ENCODE assay signal across 12 cellular contexts in genomic region chr3:156552973-156553372, GRCh38. TPM values are rescaled to one million over a fixed set of nuclear protein-coding genes. Genes with fewer than 3 reads are reported as not detected.
DNase-seq lines count a peak whose midpoint lies in the region; ATAC-seq and TF ChIP-seq lines count a peak whose summit lies in the region.
"Had no signal": no experiment of that assay in that cellular context is flagged by ENCODE, and none has a peak within 500 bp of the region (broad histone marks: within the 10 kb centered on the region; RNA-seq: fewer than 3 reads in every experiment).

No MANE protein-coding gene starts in this region.

- CTCF ChIA-PET in activated CD8-positive, alpha-beta memory T cell treated with anti-CD3 and anti-CD28 coated beads, Interleukin-2, amount 10 ng/mL, durations not matched to agents 7 days and 5 days (lab: Charles Lee), result interaction anchor here (0.9 to 3.7 kb wide), 4 partner anchors 12 to 578 kb away, joined by 3 to 53 read pairs (median 10); partner anchors contain the start of gene TIPARP

- H3K4me3 Mint-ChIP-seq in activated CD8-positive, alpha-beta memory T cell treated with anti-CD3 and anti-CD28 coated beads, Interleukin-2, amount 10 ng/mL, durations not matched to agents 7 days and 5 days, result peak overlapping the region; percentile 94

- peaks cover 45% of the 10 kb centered on the region for H3K4me1 Mint-ChIP-seq in activated CD8-positive, alpha-beta memory T cell treated with anti-CD3 and anti-CD28 coated beads, Interleukin-2, amount 10 ng/mL, durations not matched to agents 7 days and 5 days

- H3K36me3 ChIP-seq in RWPE2 (ENCODE audit: low read depth) (peaks cover 59% of the 10 kb centered on the region), sigmoid colon (peaks cover 0 to 30% (median 0%) of the 10 kb centered on the region in 4 donors)

- no peak for TF ChIP-seq CTCF in RWPE2 (IDR thresholded peaks at IDR 0.05; ENCODE audit: poor library complexity, severe bottlenecking)
- TF ChIP-seq CTCF in epithelial cell of proximal tubule (conservative IDR thresholded peaks at IDR 0.05; ENCODE audit: low read depth, low read length), result no peak
- no peak for TF ChIP-seq CTCF in sigmoid colon (IDR thresholded peaks at IDR 0.05)

- intact Hi-C loops in sigmoid colon (cut with DNase I), result no loop called here

- H3K9me3 ChIP-seq in RWPE2 (ENCODE audit: severe bottlenecking), result no peaks in the 10 kb centered on the region
- no peaks in the 10 kb centered on the region for H3K9me3 ChIP-seq in sigmoid colon

- H3K27ac ChIP-seq in RWPE2 (ENCODE audit: poor library complexity, severe bottlenecking) (peak overlapping the region; percentile 93), sigmoid colon (peak overlapping the region in 2 of 4 donors; percentile 89 to 90)
- H3K27ac ChIP-seq: C4-2B had no signal

- peaks cover 59% of the 10 kb centered on the region for H3K4me1 ChIP-seq in RWPE2 (ENCODE audit: insufficient read depth, poor library complexity, severe bottlenecking)
- H3K4me1 ChIP-seq in sigmoid colon, result peaks cover 0 to 61% (median 56%) of the 10 kb centered on the region in 4 donors

- H3K27me3 Mint-ChIP-seq in activated CD8-positive, alpha-beta memory T cell treated with anti-CD3 and anti-CD28 coated beads, Interleukin-2, amount 10 ng/mL, durations not matched to agents 7 days and 5 days, result no peaks in the 10 kb centered on the region

- peak overlapping the region; percentile 63 for H3K4me3 ChIP-seq in RWPE2 (ENCODE audit: severe bottlenecking)
- peak overlapping the region; percentile 93 for H3K4me3 ChIP-seq in epithelial cell of proximal tubule (ENCODE audit: low read depth, low read length)
- peak overlapping the region in 3 of 4 donors; percentile 73 to 86 (median 81) for H3K4me3 ChIP-seq in sigmoid colon

- no peak for ATAC-seq in activated CD8-positive, alpha-beta memory T cell treated with anti-CD3 and anti-CD28 coated beads, Interleukin-2, amount 10 ng/mL, durations not matched to agents 7 days and 5 days
- no peak for ATAC-seq in RWPE2 (ENCODE audit: low read depth)
- ATAC-seq in HG03159 (IDR thresholded peaks at IDR 0.05; ENCODE audit: unreplicated experiment), result no peak

- no peak for DNase-seq in activated CD8-positive, alpha-beta memory T cell treated with anti-CD3 and anti-CD28 coated beads, Interleukin-2, amount 10 ng/mL, durations not matched to agents 7 days and 5 days
- no peak for DNase-seq in activated CD8-positive, alpha-beta memory T cell treated with anti-CD3 and anti-CD28 coated beads, Interleukin-2, amount 50 U/mL, for 4 hours
- DNase-seq in RWPE2 (ENCODE audit: low spot score) (no peak), epithelial cell of proximal tubule (ENCODE audit: low read depth) (no peak), sigmoid colon (no peak), hypothalamus (lab: John Stamatoyannopoulos, UW) (no peak)
- DNase-seq in stimulated activated CD8-positive, alpha-beta memory T cell treated with anti-CD3 and anti-CD28 coated beads, Interleukin-4, amount 100 ng/mL, for 48 hours, result no peak
- DNase-seq: islet precursor cell; NCI-H1105; stimulated activated CD4-positive, alpha-beta T cell treated with anti-CD3 and anti-CD28 coated beads, Interleukin-1b, Interleukin-23, amount 100 ng/mL, for 48 hours had no signal

- TF ChIP-seq POLR2A in sigmoid colon (IDR thresholded peaks at IDR 0.05), result no peak

- H3K36me3 Mint-ChIP-seq in activated CD8-positive, alpha-beta memory T cell treated with anti-CD3 and anti-CD28 coated beads, Interleukin-2, amount 10 ng/mL, durations not matched to agents 7 days and 5 days, result peaks cover 49% of the 10 kb centered on the region

- no peaks in the 10 kb centered on the region for H3K27me3 ChIP-seq in RWPE2 (ENCODE audit: insufficient read depth, poor library complexity, severe bottlenecking)
- no peaks in the 10 kb centered on the region for H3K27me3 ChIP-seq in sigmoid colon

- 79 to 82% methylated on average over 2 of the region's 2 CpGs for WGBS in sigmoid colon, 2 donors

- no peak for TF ChIP-seq EP300 in sigmoid colon (IDR thresholded peaks at IDR 0.05)

- no peaks in the 10 kb centered on the region for H3K9me3 Mint-ChIP-seq in activated CD8-positive, alpha-beta memory T cell treated with anti-CD3 and anti-CD28 coated beads, Interleukin-2, amount 10 ng/mL, durations not matched to agents 7 days and 5 days (ENCODE audit: low read depth)

- H3K27ac Mint-ChIP-seq in activated CD8-positive, alpha-beta memory T cell treated with anti-CD3 and anti-CD28 coated beads, Interleukin-2, amount 10 ng/mL, durations not matched to agents 7 days and 5 days, result peak overlapping the region; percentile 15

RNA-seq across cellular contexts. Expression of gene SSR3, which starts 1.9 kb away (rescaled TPM):
- total RNA-seq in activated CD8-positive, alpha-beta memory T cell treated with anti-CD3 and anti-CD28 coated beads, Interleukin-2, amount 10 ng/mL, durations not matched to agents 7 days and 5 days, result 100 to 1,000 TPM; 121 to 147 TPM
- total RNA-seq in epithelial cell of proximal tubule (171 and 309 TPM in 2 replicates), sigmoid colon (100 to 1,000 TPM in 1 of 4 donors, 10 to 100 TPM in 3; 78.1 to 113 (median 90.4) TPM)
- 100 to 1,000 TPM in 1 of 3 donors, 10 to 100 TPM in 2; 59.2 to 102 (median 61.9) TPM for polyA plus RNA-seq in sigmoid colon
